Comparison of ENCODE assay signal across 34 cellular contexts in genomic region chr1:171937938-171938337, GRCh38.
"Had no signal": no experiment of that assay in that cellular context is flagged by ENCODE, and none has a peak within 500 bp of the region (broad histone marks: within the 10 kb centered on the region; RNA-seq: fewer than 3 reads in every experiment).

No MANE protein-coding gene starts in this region.

- H3K36me3 ChIP-seq: ascending aorta, cardiac muscle cell had no signal

- DNase-seq: activated B cell treated with CpG ODN at 0.5 μM for 24 hours; activated CD4-positive, alpha-beta memory T cell treated with anti-CD3 and anti-CD28 coated beads for 36 hours; activated CD4-positive, alpha-beta T cell treated with anti-CD3 and anti-CD28 coated beads for 4 hours; activated CD4-positive, alpha-beta T cell treated with anti-CD3 and anti-CD28 coated beads, Interleukin-2, amount 10 ng/mL, durations not matched to agents 24 days and 14 days; activated CD4-positive, alpha-beta T cell treated with anti-CD3 and anti-CD28 coated beads, Interleukin-2, amount 50 U/mL, for 1 hour; activated CD4-positive, alpha-beta T cell treated with anti-CD3 and anti-CD28 coated beads, Interleukin-2, amount 50 U/mL, for 4 hours; activated CD4-positive, CD25-positive, alpha-beta regulatory T cell treated with anti-CD3 and anti-CD28 coated beads, Interleukin-2, amount 50 U/mL, for 72 hours; activated CD8-positive, alpha-beta memory T cell treated with anti-CD3 and anti-CD28 coated beads, Interleukin-2, amount 50 U/mL, for 4 hours; activated CD8-positive, alpha-beta T cell treated with anti-CD3 and anti-CD28 coated beads for 36 hours; activated effector memory CD4-positive, alpha-beta T cell treated with anti-CD3 and anti-CD28 coated beads, Interleukin-2, amount 50 U/mL, for 16 hours; activated gamma-delta T cell treated with Interleukin-2 at 50 U/mL for 16 hours; activated naive CD4-positive, alpha-beta T cell; activated naive CD4-positive, alpha-beta T cell treated with anti-CD3 and anti-CD28 coated beads for 36 hours; activated naive CD4-positive, alpha-beta T cell treated with anti-CD3 and anti-CD28 coated beads, Interleukin-2, amount 50 U/mL, for 16 hours; activated naive CD8-positive, alpha-beta T cell treated with anti-CD3 and anti-CD28 coated beads for 36 hours; activated T-cell treated with anti-CD3 and anti-CD28 coated beads for 4 hours; activated T-cell treated with anti-CD3 and anti-CD28 coated beads, Interleukin-2, amount 50 U/mL, for 1 hour; activated T-cell treated with anti-CD3 and anti-CD28 coated beads, Interleukin-2, amount 50 U/mL, for 4 hours; activated T-cell treated with anti-CD3 and anti-CD28 coated beads, Interleukin-2, amount 50 U/mL, for 72 hours; amygdala; anterior cingulate cortex; caudate nucleus; T-helper 2 cell; T-helper 9 cell had no signal

- H3K4me1 ChIP-seq: ascending aorta had no signal

- H3K27ac Mint-ChIP-seq: activated B cell treated with CpG ODN at 0.5 μM for 24 hours; activated CD4-positive, alpha-beta memory T cell treated with anti-CD3 and anti-CD28 coated beads for 36 hours; activated CD4-positive, alpha-beta T cell treated with anti-CD3 and anti-CD28 coated beads, Interleukin-2, amount 10 ng/mL, durations not matched to agents 24 days and 14 days; activated CD8-positive, alpha-beta T cell treated with anti-CD3 and anti-CD28 coated beads for 36 hours; activated naive CD4-positive, alpha-beta T cell treated with anti-CD3 and anti-CD28 coated beads for 36 hours; activated naive CD4-positive, alpha-beta T cell treated with anti-CD3 and anti-CD28 coated beads, Interleukin-2, amount 50 U/mL, for 72 hours; activated naive CD8-positive, alpha-beta T cell treated with anti-CD3 and anti-CD28 coated beads for 36 hours; activated T-cell treated with anti-CD3 and anti-CD28 coated beads, Interleukin-2, amount 50 U/mL, for 72 hours; activated T-helper 1 cell treated with anti-CD3 and anti-CD28 coated beads, Interleukin-12 subunit alpha, Interleukin-12 subunit beta, Interleukin-2, Interleukin-4 antibody, amounts not matched to agents 30 ng/mL and 10 ng/mL and 1 ng/mL, durations not matched to agents 14 hours and 24 hours and 36 hours; activated T-helper 17 cell treated with anti-CD3 and anti-CD28 coated beads, Interleukin-2, amount 50 U/mL, for 72 hours; brain; T-helper 1 cell treated with Interleukin-12 subunit alpha and Interleukin-12 subunit beta and Interleukin-4 antibody, amounts not matched to agents 30 μg/mL and 1 μg/mL, for 36 hours; T-helper 2 cell treated with Interferon-gamma antibody and Interleukin-4, amounts not matched to agents 5 μg/mL and 100 μg/mL, for 36 hours had no signal

- H3K27ac ChIP-seq: ascending aorta, cardiac muscle cell, VCaP had no signal

- H3K27me3 ChIP-seq: ascending aorta, cardiac muscle cell had no signal

- H3K4me3 ChIP-seq: ascending aorta, cardiac muscle cell had no signal

- H3K9me3 ChIP-seq: ascending aorta had no signal

- ATAC-seq: activated CD8-positive, alpha-beta T cell treated with anti-CD3 and anti-CD28 coated beads for 36 hours; activated T-cell treated with anti-CD3 and anti-CD28 coated beads, Interleukin-2, amount 50 U/mL, for 4 hours; activated T-cell treated with anti-CD3 and anti-CD28 coated beads, Interleukin-2, amount 50 U/mL, for 72 hours; activated T-helper 17 cell treated with anti-CD3 and anti-CD28 coated beads, Interleukin-2, amount 50 U/mL, for 72 hours had no signal

- H3K27me3 Mint-ChIP-seq: activated B cell treated with CpG ODN at 0.5 μM for 24 hours; activated naive CD8-positive, alpha-beta T cell treated with anti-CD3 and anti-CD28 coated beads for 36 hours; brain had no signal

- H3K36me3 Mint-ChIP-seq: activated CD4-positive, alpha-beta memory T cell treated with anti-CD3 and anti-CD28 coated beads for 36 hours; activated naive CD4-positive, alpha-beta T cell treated with anti-CD3 and anti-CD28 coated beads, Interleukin-2, amount 50 U/mL, for 72 hours; activated naive CD8-positive, alpha-beta T cell treated with anti-CD3 and anti-CD28 coated beads for 36 hours; brain had no signal

- H3K4me1 Mint-ChIP-seq: activated B cell treated with CpG ODN at 0.5 μM for 24 hours; activated naive CD8-positive, alpha-beta T cell treated with anti-CD3 and anti-CD28 coated beads for 36 hours; activated T-helper 17 cell treated with anti-CD3 and anti-CD28 coated beads, Interleukin-2, amount 50 U/mL, for 72 hours; central memory CD8-positive, alpha-beta T cell had no signal

- H3K4me3 Mint-ChIP-seq: activated B cell treated with CpG ODN at 0.5 μM for 24 hours; activated CD4-positive, alpha-beta memory T cell treated with anti-CD3 and anti-CD28 coated beads for 36 hours; activated CD4-positive, alpha-beta T cell treated with anti-CD3 and anti-CD28 coated beads, Interleukin-2, amount 10 ng/mL, durations not matched to agents 24 days and 14 days; activated CD8-positive, alpha-beta T cell treated with anti-CD3 and anti-CD28 coated beads for 36 hours; activated naive CD4-positive, alpha-beta T cell treated with anti-CD3 and anti-CD28 coated beads for 36 hours; activated naive CD8-positive, alpha-beta T cell treated with anti-CD3 and anti-CD28 coated beads for 36 hours; activated T-cell treated with anti-CD3 and anti-CD28 coated beads, Interleukin-2, amount 50 U/mL, for 4 hours; activated T-cell treated with anti-CD3 and anti-CD28 coated beads, Interleukin-2, amount 50 U/mL, for 72 hours; activated T-helper 1 cell treated with anti-CD3 and anti-CD28 coated beads, Interleukin-12 subunit alpha, Interleukin-12 subunit beta, Interleukin-2, Interleukin-4 antibody, amounts not matched to agents 30 ng/mL and 10 ng/mL and 1 ng/mL, durations not matched to agents 14 hours and 24 hours and 36 hours; activated T-helper 17 cell treated with anti-CD3 and anti-CD28 coated beads, Interleukin-2, amount 50 U/mL, for 72 hours; brain; central memory CD8-positive, alpha-beta T cell; T-helper 1 cell treated with Interleukin-12 subunit alpha and Interleukin-12 subunit beta and Interleukin-4 antibody, amounts not matched to agents 30 μg/mL and 1 μg/mL, for 36 hours; T-helper 2 cell treated with Interferon-gamma antibody and Interleukin-4, amounts not matched to agents 5 μg/mL and 100 μg/mL, for 36 hours had no signal

- H3K9me3 Mint-ChIP-seq: activated B cell treated with CpG ODN at 0.5 μM for 24 hours; activated CD4-positive, alpha-beta memory T cell treated with anti-CD3 and anti-CD28 coated beads for 36 hours; activated CD4-positive, alpha-beta T cell treated with anti-CD3 and anti-CD28 coated beads, Interleukin-2, amount 10 ng/mL, durations not matched to agents 24 days and 14 days; activated CD8-positive, alpha-beta T cell treated with anti-CD3 and anti-CD28 coated beads for 36 hours; activated naive CD4-positive, alpha-beta T cell treated with anti-CD3 and anti-CD28 coated beads for 36 hours; activated naive CD4-positive, alpha-beta T cell treated with anti-CD3 and anti-CD28 coated beads, Interleukin-2, amount 50 U/mL, for 72 hours; activated T-cell treated with anti-CD3 and anti-CD28 coated beads, Interleukin-2, amount 50 U/mL, for 4 hours; activated T-cell treated with anti-CD3 and anti-CD28 coated beads, Interleukin-2, amount 50 U/mL, for 72 hours; activated T-helper 1 cell treated with anti-CD3 and anti-CD28 coated beads, Interleukin-12 subunit alpha, Interleukin-12 subunit beta, Interleukin-2, Interleukin-4 antibody, amounts not matched to agents 30 ng/mL and 10 ng/mL and 1 ng/mL, durations not matched to agents 14 hours and 24 hours and 36 hours; activated T-helper 17 cell treated with anti-CD3 and anti-CD28 coated beads, Interleukin-2, amount 50 U/mL, for 72 hours; brain; central memory CD8-positive, alpha-beta T cell; T-helper 1 cell treated with Interleukin-12 subunit alpha and Interleukin-12 subunit beta and Interleukin-4 antibody, amounts not matched to agents 30 μg/mL and 1 μg/mL, for 36 hours; T-helper 2 cell treated with Interferon-gamma antibody and Interleukin-4, amounts not matched to agents 5 μg/mL and 100 μg/mL, for 36 hours had no signal
